In the genomic region with DNA sequence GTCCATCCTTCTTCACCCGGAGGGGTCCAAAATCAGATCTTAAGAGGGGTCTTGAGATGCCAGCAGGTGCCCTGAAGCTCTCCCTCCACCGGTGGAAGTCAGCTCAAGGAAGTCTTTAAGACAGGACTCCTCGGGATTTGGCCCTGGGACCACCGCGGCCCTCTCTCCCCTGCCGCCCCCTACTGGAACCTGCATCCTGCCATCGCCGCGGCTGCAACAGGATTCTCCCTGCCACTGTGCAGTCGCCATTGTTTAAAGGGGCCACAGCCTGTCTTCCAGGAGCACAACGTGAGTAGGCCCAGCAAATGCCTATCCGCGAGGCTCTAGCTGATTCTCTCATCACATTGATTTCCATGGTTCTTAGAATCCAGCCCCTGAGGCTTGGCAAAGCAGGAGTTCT, we compare ENCODE assay signal across 3 cellular contexts.
"Had no signal": no experiment of that assay in that cellular context is flagged by ENCODE, and none has a peak within 500 bp of the region (broad histone marks: within the 10 kb centered on the region; RNA-seq: fewer than 3 reads in every experiment).

No MANE protein-coding gene starts in this region.

- H3K4me3 ChIP-seq: GM12878 had no signal

- DNase-seq: GDM1, GF-D8 had no signal

- ATAC-seq: GM12878 had no signal
